Comparison of ENCODE assay signal across 1 cellular context in genomic region chr2:144650886-144651285, GRCh38.
TF ChIP-seq lines count a peak whose summit lies in the region.

No MANE protein-coding gene starts in this region.

TF ChIP-seq in WTC11, 78 proteins besides CTCF, POLR2A, EP300 and RAD21 (continued from another document):
- TF ChIP-seq AR (CRISPR knock-in tag; IDR thresholded peaks at IDR 0.05) (no peak), ZNF512 (CRISPR knock-in tag; IDR thresholded peaks at IDR 0.05; ENCODE audit: borderline replicate concordance) (no peak), OVOL2 (CRISPR knock-in tag; IDR thresholded peaks at IDR 0.05; ENCODE audit: borderline replicate concordance) (no peak), ZSCAN18 (CRISPR knock-in tag; IDR thresholded peaks at IDR 0.05) (no peak), AFF4 (CRISPR knock-in tag; IDR thresholded peaks at IDR 0.05; ENCODE audit: borderline replicate concordance) (no peak), GABPB1 (CRISPR knock-in tag; IDR thresholded peaks at IDR 0.05) (no peak)
